In the genomic region with DNA sequence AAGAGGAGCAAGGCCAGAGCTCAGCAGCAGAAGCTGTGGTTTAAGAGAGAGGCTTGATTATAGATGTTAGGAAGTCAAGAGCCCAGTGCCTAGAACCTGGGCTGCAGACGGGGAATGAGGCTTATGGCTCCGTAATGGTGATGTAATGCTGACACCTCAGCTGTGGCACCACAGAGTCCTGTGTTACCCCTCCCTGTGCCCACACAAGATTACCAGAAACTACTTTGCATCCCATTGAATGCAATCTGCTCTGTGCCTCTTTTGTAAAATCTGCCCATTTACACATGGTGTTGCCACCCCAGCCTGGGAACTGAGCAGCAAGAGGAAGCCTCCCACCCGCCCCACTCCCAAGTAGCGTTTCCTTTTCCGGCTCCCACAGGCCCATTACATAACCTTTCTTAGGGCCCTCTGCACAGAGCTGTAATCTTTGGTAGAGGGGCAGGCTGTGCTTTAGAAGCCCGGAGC, we compare ENCODE assay signal across 9 cellular contexts. TPM values are rescaled to one million over a fixed set of nuclear protein-coding genes. Genes with fewer than 3 reads are reported as not detected.
A peak's percentile ranks its signal among the peaks of the same experiment; 100 is the strongest.
DNase-seq lines count a peak whose midpoint lies in the region; TF ChIP-seq lines count a peak whose summit lies in the region.
"Had no signal": no experiment of that assay in that cellular context is flagged by ENCODE, and none has a peak within 500 bp of the region (broad histone marks: within the 10 kb centered on the region; RNA-seq: fewer than 3 reads in every experiment).

No MANE protein-coding gene starts in this region.

- H3K36me3 ChIP-seq in A673 (ENCODE audit: insufficient read depth, low read length, poor library complexity, severe bottlenecking) (no peaks in the 10 kb centered on the region), mucosa of rectum (ENCODE audit: control insufficient read depth in 2 of 2, insufficient read depth in 2 of 2, low read length in 2 of 2) (no peaks in the 10 kb centered on the region)

- POLR2A ChIA-PET in A673 (lab: Charles Lee; ENCODE audit: low non-redundant PET), result no interaction called here

- H3K4me3 Mint-ChIP-seq in activated naive CD8-positive, alpha-beta T cell treated with anti-CD3 and anti-CD28 coated beads for 36 hours, result peak overlapping the region; percentile 32

- no peak overlapping the region for H3K9ac ChIP-seq in mucosa of rectum (ENCODE audit: low read depth in 1 of 2, low read length in 2 of 2)

- H3K4me1 Mint-ChIP-seq in activated naive CD8-positive, alpha-beta T cell treated with anti-CD3 and anti-CD28 coated beads for 36 hours, result peaks cover 87% of the 10 kb centered on the region

- H3K27ac ChIP-seq in A673 (ENCODE audit: low read depth, low read length, poor library complexity, severe bottlenecking), result peak overlapping the region; percentile 18
- H3K27ac ChIP-seq in mucosa of rectum (ENCODE audit: low read depth in 2 of 2, low read length in 2 of 2), result peak overlapping the region; percentile 30 to 39

- H3K4me3 ChIP-seq in A673 (ENCODE audit: low read depth, low read length, poor library complexity, severe bottlenecking) (no peak overlapping the region), mucosa of rectum (ENCODE audit: low read length in 2 of 2) (no peak overlapping the region)

- TF ChIP-seq CTCF in A673 (conservative IDR thresholded peaks at IDR 0.05; ENCODE audit: low read depth, low read length), result no peak

- peaks cover 8% of the 10 kb centered on the region for H3K36me3 Mint-ChIP-seq in activated naive CD8-positive, alpha-beta T cell treated with anti-CD3 and anti-CD28 coated beads for 36 hours

- H3K27me3 Mint-ChIP-seq in activated naive CD8-positive, alpha-beta T cell treated with anti-CD3 and anti-CD28 coated beads for 36 hours, result no peaks in the 10 kb centered on the region

- peak overlapping the region; percentile 94 for H3K27ac Mint-ChIP-seq in activated naive CD8-positive, alpha-beta T cell treated with anti-CD3 and anti-CD28 coated beads for 36 hours

- intact Hi-C loops in A673 (cut with micrococcal nuclease; ENCODE audit: unreplicated experiment), result no loop called here

- H3K9me3 Mint-ChIP-seq in activated naive CD8-positive, alpha-beta T cell treated with anti-CD3 and anti-CD28 coated beads for 36 hours, result peaks cover 4% of the 10 kb centered on the region

- DNase-seq in A673 (ENCODE audit: low spot score), result peak; percentile 81
- DNase-seq in T follicular helper cell (ENCODE audit: low read depth), result peak; percentile 58
- peak; percentile 56 for DNase-seq in activated naive CD8-positive, alpha-beta T cell treated with anti-CD3 and anti-CD28 coated beads for 36 hours
- DNase-seq in DMS114 treated with DMSO at 0.1 percent for 48 hours (lab: John Stamatoyannopoulos, UW; ENCODE audit: unreplicated experiment), result no peak
- DNase-seq in NCI-H1105 (lab: John Stamatoyannopoulos, UW), result no peak
- DNase-seq in OCI-M1 (lab: John Stamatoyannopoulos, UW), result no peak
- DNase-seq in NCI-H1436 (lab: John Stamatoyannopoulos, UW), result no peak
- DNase-seq: NCI-H1048 had no signal

- CTCF ChIA-PET in A673 (lab: Charles Lee), result interaction anchor here (0.7 kb wide), 1 partner anchor 13 kb away, joined by 5 read pairs; no protein-coding TSS in a partner anchor

- H3K4me1 ChIP-seq in A673 (ENCODE audit: insufficient read depth, low read length, poor library complexity, severe bottlenecking), result peaks cover 11% of the 10 kb centered on the region
- peaks cover 0 to 11% of the 10 kb centered on the region in 2 donors for H3K4me1 ChIP-seq in mucosa of rectum (ENCODE audit: control insufficient read depth in 2 of 2, insufficient read depth in 2 of 2, low read length in 2 of 2)

- H3K9me3 ChIP-seq in A673 (ENCODE audit: low read depth, low read length, poor library complexity, severe bottlenecking) (no peaks in the 10 kb centered on the region), mucosa of rectum (ENCODE audit: control insufficient read depth in 2 of 2, low read length in 2 of 2) (no peaks in the 10 kb centered on the region)

- no peaks in the 10 kb centered on the region for H3K27me3 ChIP-seq in A673 (replicated peaks; ENCODE audit: insufficient read depth, low read depth, low read length, poor library complexity)
- H3K27me3 ChIP-seq in mucosa of rectum (ENCODE audit: control insufficient read depth in 2 of 2, insufficient read depth in 2 of 2, low read length in 2 of 2), result no peaks in the 10 kb centered on the region

- no TSS peak for BruUV-seq in A673 (replicated peaks; lab: Mats Ljungman, UMichigan)

RNA-seq across cellular contexts. Expression of gene PITPNC1, which starts 57.0 kb away (rescaled TPM):
- 34.2 and 35.5 TPM in 2 replicates for total RNA-seq in A673 (2021)
- total RNA-seq in activated naive CD8-positive, alpha-beta T cell treated with anti-CD3 and anti-CD28 coated beads for 36 hours, result 10 to 100 TPM; 50.1 to 51.1 TPM

Comparison
In these comparisons a context has a peak if more than half of its experiments do, and no peak if none do; other contexts are left out.
1. DNase-seq: peak in A673 (single experiment), T follicular helper cell (single experiment) and activated naive CD8-positive, alpha-beta T cell treated with anti-CD3 and anti-CD28 coated beads for 36 hours (single experiment); none in DMS114 treated with DMSO at 0.1 percent for 48 hours (single experiment), NCI-H1105 (single experiment), OCI-M1 (single experiment) and NCI-H1436 (single experiment).